ENCODE assay signal across 14 cellular contexts in the genomic region with DNA sequence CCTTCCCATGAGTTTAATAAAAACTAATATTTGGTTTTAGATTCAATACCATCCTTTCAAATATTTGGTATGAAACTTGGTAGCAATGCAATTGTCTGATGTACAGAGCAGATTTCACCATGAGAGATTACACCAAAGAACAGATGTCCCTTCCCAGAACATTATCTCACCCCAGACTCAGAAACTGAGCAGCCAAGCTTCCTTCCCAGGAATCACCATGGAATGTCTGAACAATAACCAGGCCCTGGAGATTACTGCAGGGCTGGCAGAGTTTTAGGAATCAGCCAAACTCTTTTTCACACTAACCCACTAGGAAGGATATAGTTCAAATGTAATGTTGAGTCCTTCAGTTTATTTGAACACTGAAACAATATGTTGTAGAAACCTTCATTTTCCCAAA. TPM values are rescaled to one million over a fixed set of nuclear protein-coding genes. Genes with fewer than 3 reads are reported as not detected.
DNase-seq lines count a peak whose midpoint lies in the region; TF ChIP-seq lines count a peak whose summit lies in the region.
"Had no signal": no experiment of that assay in that cellular context is flagged by ENCODE, and none has a peak within 500 bp of the region (broad histone marks: within the 10 kb centered on the region; RNA-seq: fewer than 3 reads in every experiment).

No MANE protein-coding gene starts in this region.

- intact Hi-C loops in lower leg skin (cut with DNase I; ENCODE audit: low total_unique reads): no loop called here

- no peaks in the 10 kb centered on the region for H3K9me3 Mint-ChIP-seq in CD8-positive, alpha-beta memory T cell
- no peaks in the 10 kb centered on the region for H3K9me3 Mint-ChIP-seq in nephron progenitor cell
- H3K9me3 Mint-ChIP-seq: activated naive CD4-positive, alpha-beta T cell treated with anti-CD3 and anti-CD28 coated beads, Interleukin-2, amount 50 U/mL, for 24 hours; T-helper 2 cell treated with Interferon-gamma antibody and Interleukin-4, amounts not matched to agents 5 μg/mL and 100 μg/mL, for 36 hours had no signal

- H3K36me3 ChIP-seq in CD8-positive, alpha-beta memory T cell (ENCODE audit: insufficient read depth, low read length): peaks cover 25% of the 10 kb centered on the region
- peaks cover 72% of the 10 kb centered on the region for H3K36me3 ChIP-seq in WERI-Rb-1

- H3K4me3 Mint-ChIP-seq in CD8-positive, alpha-beta memory T cell: no peak overlapping the region
- H3K4me3 Mint-ChIP-seq in nephron progenitor cell: no peak overlapping the region
- H3K4me3 Mint-ChIP-seq: activated naive CD4-positive, alpha-beta T cell treated with anti-CD3 and anti-CD28 coated beads, Interleukin-2, amount 50 U/mL, for 24 hours; T-helper 2 cell treated with Interferon-gamma antibody and Interleukin-4, amounts not matched to agents 5 μg/mL and 100 μg/mL, for 36 hours had no signal

- H3K27ac Mint-ChIP-seq in CD8-positive, alpha-beta memory T cell: peak overlapping the region in 6 of 8 donors; percentile 39 to 72 (median 48)
- peak overlapping the region; percentile 36 for H3K27ac Mint-ChIP-seq in nephron progenitor cell

- TF ChIP-seq CTCF in WERI-Rb-1 (IDR thresholded peaks at IDR 0.05; ENCODE audit: low read depth, low read length): no peak
- no peak for TF ChIP-seq CTCF in nephron progenitor cell (IDR thresholded peaks at IDR 0.05)
- TF ChIP-seq CTCF in lower leg skin (IDR thresholded peaks at IDR 0.05): no peak

- H3K36me3 Mint-ChIP-seq in CD8-positive, alpha-beta memory T cell: peaks cover 0 to 92% (median 15%) of the 10 kb centered on the region in 3 donors
- peaks cover 61% of the 10 kb centered on the region for H3K36me3 Mint-ChIP-seq in nephron progenitor cell (ENCODE audit: low read depth)

- no peak overlapping the region for H3K27ac ChIP-seq in CD8-positive, alpha-beta memory T cell (ENCODE audit: low read depth, low read length)
- H3K27ac ChIP-seq in WERI-Rb-1: peak overlapping the region; percentile 25
- H3K27ac ChIP-seq: BLaER1 had no signal

- POLR2A ChIA-PET in CD8-positive, alpha-beta memory T cell (lab: Charles Lee): no interaction called here

- H3K27me3 ChIP-seq in CD8-positive, alpha-beta memory T cell (ENCODE audit: insufficient read depth, low read length, poor library complexity, severe bottlenecking): no peaks in the 10 kb centered on the region
- H3K27me3 ChIP-seq in WERI-Rb-1 (ENCODE audit: insufficient read depth, low read depth, severe bottlenecking): no peaks in the 10 kb centered on the region
- H3K27me3 ChIP-seq: BLaER1 had no signal

- H3K9me3 ChIP-seq in CD8-positive, alpha-beta memory T cell (ENCODE audit: low read length): no peaks in the 10 kb centered on the region
- H3K9me3 ChIP-seq in WERI-Rb-1 (ENCODE audit: severe bottlenecking): no peaks in the 10 kb centered on the region
- H3K9me3 ChIP-seq: BLaER1 had no signal

- H3K27me3 Mint-ChIP-seq in CD8-positive, alpha-beta memory T cell: no peaks in the 10 kb centered on the region
- no peaks in the 10 kb centered on the region for H3K27me3 Mint-ChIP-seq in nephron progenitor cell (ENCODE audit: low read depth, poor library complexity)
- H3K27me3 Mint-ChIP-seq: activated naive CD4-positive, alpha-beta T cell treated with anti-CD3 and anti-CD28 coated beads, Interleukin-2, amount 50 U/mL, for 24 hours had no signal

- H3K4me1 Mint-ChIP-seq in CD8-positive, alpha-beta memory T cell: peaks cover 41 to 69% (median 67%) of the 10 kb centered on the region in 3 donors
- no peaks in the 10 kb centered on the region for H3K4me1 Mint-ChIP-seq in nephron progenitor cell

- CTCF ChIA-PET in CD8-positive, alpha-beta memory T cell (lab: Charles Lee): no interaction called here

- DNase-seq in CD8-positive, alpha-beta memory T cell: no peak
- DNase-seq in WERI-Rb-1 (peak; percentile 58), fibroblast of peridontal ligament (ENCODE audit: extremely low read depth) (peak; percentile 83), nephron progenitor cell (no peak), lower leg skin (ENCODE audit: low spot score in 2 of 2) (no peak), GF-D8 (lab: John Stamatoyannopoulos, UW) (no peak), NCI-H1092 (lab: John Stamatoyannopoulos, UW) (no peak)
- DNase-seq in activated CD4-positive, CD25-positive, alpha-beta regulatory T cell (lab: John Stamatoyannopoulos, UW): no peak
- DNase-seq: mammary epithelial cell, NCI-H1105 treated with DMSO at 0.1 percent for 48 hours, NCI-H446 treated with DMSO at 0.1 percent for 48 hours had no signal

- H3K4me3 ChIP-seq in CD8-positive, alpha-beta memory T cell (ENCODE audit: low read length): no peak overlapping the region
- H3K4me3 ChIP-seq in WERI-Rb-1 (ENCODE audit: low read depth, low read length) (no peak overlapping the region), lower leg skin (ENCODE audit: low read depth, poor library complexity, severe bottlenecking) (no peak overlapping the region)
- H3K4me3 ChIP-seq: BLaER1 had no signal

- H3K4me1 ChIP-seq in CD8-positive, alpha-beta memory T cell (ENCODE audit: insufficient read depth, low read length): peaks cover 22% of the 10 kb centered on the region

- TF ChIP-seq POLR2A in lower leg skin (IDR thresholded peaks at IDR 0.05): no peak

RNA-seq across cellular contexts. Expression of a gene that starts 23.9 kb away (rescaled TPM):
- total RNA-seq in CD8-positive, alpha-beta memory T cell: 100 to 1,000 TPM; 185 to 186 TPM
- polyA plus RNA-seq in CD8-positive, alpha-beta memory T cell: 77.6 TPM
- 100 to 1,000 TPM; 162 to 240 (median 213) TPM for total RNA-seq in lower leg skin

RNA-seq across cellular contexts. Expression of a gene that starts 43.7 kb away (rescaled TPM):
- 10 to 100 TPM; 11.6 to 12.7 TPM for total RNA-seq in CD8-positive, alpha-beta memory T cell
- polyA plus RNA-seq in CD8-positive, alpha-beta memory T cell: 5.8 TPM
- 10 to 100 TPM in 3 of 4 donors, 1 to 10 TPM in 1; 5.1 to 16.8 (median 13.7) TPM for total RNA-seq in lower leg skin

RNA-seq across cellular contexts. Expression of a gene that starts 45.4 kb away (rescaled TPM):
- total RNA-seq in CD8-positive, alpha-beta memory T cell: not detected
- 0.14 TPM for polyA plus RNA-seq in CD8-positive, alpha-beta memory T cell
- total RNA-seq in lower leg skin: not detected
- total RNA-seq: mammary epithelial cell had no signal
- polyA plus RNA-seq: mammary epithelial cell had no signal

Comparison
In these comparisons a context has a peak if more than half of its experiments do, and no peak if none do; other contexts are left out.
1. DNase-seq: peak in WERI-Rb-1 (single experiment) and fibroblast of peridontal ligament (single experiment); none in CD8-positive, alpha-beta memory T cell (0 of 5), nephron progenitor cell (single experiment), activated CD4-positive, CD25-positive, alpha-beta regulatory T cell (0 of 4), lower leg skin (0 of 2), GF-D8 (single experiment) and NCI-H1092 (single experiment).